Comparison of ENCODE assay signal across 2 cellular contexts in the genomic region with DNA sequence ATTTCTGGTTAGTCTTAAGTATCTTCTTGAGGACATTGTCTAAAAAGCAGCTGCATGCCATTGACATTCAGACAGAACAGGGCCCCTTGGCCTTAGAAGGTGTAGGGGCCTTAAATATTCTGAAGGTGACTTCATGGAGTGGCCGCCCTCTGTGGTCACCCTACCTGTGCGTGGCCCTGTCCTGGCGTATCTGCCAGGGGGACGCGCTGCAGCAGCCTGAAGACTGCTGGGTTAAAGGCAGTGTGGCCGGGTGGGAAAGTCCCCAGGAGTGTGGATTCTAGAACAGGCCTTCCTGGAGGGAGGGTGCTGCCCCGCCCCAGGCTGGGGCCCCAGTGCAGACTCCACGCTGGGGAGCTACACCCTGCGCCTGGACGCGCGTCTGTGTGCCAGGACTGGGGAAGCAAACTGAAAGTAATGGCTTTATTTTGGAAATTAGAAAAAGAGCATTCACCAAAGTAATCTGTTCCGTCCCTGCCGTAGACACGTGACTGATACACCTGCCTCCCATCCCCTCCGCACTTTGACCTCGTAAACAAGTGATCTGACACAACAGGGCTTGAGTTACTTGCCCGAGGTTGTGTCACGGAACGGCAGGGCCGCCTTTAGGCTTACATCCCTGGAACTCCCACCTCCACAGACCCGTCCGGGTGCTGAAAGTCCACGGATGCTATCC.
TF ChIP-seq lines count a peak whose summit lies in the region.

No MANE protein-coding gene starts in this region.

TF ChIP-seq in K562, 482 proteins besides CTCF, POLR2A, EP300 and RAD21 (continued from another document and continues in another):
- TF ChIP-seq, protein P1, sequence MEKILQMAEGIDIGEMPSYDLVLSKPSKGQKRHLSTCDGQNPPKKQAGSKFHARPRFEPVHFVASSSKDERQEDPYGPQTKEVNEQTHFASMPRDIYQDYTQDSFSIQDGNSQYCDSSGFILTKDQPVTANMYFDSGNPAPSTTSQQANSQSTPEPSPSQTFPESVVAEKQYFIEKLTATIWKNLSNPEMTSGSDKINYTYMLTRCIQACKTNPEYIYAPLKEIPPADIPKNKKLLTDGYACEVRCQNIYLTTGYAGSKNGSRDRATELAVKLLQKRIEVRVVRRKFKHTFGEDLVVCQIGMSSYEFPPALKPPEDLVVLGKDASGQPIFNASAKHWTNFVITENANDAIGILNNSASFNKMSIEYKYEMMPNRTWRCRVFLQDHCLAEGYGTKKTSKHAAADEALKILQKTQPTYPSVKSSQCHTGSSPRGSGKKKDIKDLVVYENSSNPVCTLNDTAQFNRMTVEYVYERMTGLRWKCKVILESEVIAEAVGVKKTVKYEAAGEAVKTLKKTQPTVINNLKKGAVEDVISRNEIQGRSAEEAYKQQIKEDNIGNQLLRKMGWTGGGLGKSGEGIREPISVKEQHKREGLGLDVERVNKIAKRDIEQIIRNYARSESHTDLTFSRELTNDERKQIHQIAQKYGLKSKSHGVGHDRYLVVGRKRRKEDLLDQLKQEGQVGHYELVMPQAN (IDR thresholded peaks at IDR 0.05; ENCODE audit: borderline replicate concordance) = no peak
- TF ChIP-seq, protein P2, sequence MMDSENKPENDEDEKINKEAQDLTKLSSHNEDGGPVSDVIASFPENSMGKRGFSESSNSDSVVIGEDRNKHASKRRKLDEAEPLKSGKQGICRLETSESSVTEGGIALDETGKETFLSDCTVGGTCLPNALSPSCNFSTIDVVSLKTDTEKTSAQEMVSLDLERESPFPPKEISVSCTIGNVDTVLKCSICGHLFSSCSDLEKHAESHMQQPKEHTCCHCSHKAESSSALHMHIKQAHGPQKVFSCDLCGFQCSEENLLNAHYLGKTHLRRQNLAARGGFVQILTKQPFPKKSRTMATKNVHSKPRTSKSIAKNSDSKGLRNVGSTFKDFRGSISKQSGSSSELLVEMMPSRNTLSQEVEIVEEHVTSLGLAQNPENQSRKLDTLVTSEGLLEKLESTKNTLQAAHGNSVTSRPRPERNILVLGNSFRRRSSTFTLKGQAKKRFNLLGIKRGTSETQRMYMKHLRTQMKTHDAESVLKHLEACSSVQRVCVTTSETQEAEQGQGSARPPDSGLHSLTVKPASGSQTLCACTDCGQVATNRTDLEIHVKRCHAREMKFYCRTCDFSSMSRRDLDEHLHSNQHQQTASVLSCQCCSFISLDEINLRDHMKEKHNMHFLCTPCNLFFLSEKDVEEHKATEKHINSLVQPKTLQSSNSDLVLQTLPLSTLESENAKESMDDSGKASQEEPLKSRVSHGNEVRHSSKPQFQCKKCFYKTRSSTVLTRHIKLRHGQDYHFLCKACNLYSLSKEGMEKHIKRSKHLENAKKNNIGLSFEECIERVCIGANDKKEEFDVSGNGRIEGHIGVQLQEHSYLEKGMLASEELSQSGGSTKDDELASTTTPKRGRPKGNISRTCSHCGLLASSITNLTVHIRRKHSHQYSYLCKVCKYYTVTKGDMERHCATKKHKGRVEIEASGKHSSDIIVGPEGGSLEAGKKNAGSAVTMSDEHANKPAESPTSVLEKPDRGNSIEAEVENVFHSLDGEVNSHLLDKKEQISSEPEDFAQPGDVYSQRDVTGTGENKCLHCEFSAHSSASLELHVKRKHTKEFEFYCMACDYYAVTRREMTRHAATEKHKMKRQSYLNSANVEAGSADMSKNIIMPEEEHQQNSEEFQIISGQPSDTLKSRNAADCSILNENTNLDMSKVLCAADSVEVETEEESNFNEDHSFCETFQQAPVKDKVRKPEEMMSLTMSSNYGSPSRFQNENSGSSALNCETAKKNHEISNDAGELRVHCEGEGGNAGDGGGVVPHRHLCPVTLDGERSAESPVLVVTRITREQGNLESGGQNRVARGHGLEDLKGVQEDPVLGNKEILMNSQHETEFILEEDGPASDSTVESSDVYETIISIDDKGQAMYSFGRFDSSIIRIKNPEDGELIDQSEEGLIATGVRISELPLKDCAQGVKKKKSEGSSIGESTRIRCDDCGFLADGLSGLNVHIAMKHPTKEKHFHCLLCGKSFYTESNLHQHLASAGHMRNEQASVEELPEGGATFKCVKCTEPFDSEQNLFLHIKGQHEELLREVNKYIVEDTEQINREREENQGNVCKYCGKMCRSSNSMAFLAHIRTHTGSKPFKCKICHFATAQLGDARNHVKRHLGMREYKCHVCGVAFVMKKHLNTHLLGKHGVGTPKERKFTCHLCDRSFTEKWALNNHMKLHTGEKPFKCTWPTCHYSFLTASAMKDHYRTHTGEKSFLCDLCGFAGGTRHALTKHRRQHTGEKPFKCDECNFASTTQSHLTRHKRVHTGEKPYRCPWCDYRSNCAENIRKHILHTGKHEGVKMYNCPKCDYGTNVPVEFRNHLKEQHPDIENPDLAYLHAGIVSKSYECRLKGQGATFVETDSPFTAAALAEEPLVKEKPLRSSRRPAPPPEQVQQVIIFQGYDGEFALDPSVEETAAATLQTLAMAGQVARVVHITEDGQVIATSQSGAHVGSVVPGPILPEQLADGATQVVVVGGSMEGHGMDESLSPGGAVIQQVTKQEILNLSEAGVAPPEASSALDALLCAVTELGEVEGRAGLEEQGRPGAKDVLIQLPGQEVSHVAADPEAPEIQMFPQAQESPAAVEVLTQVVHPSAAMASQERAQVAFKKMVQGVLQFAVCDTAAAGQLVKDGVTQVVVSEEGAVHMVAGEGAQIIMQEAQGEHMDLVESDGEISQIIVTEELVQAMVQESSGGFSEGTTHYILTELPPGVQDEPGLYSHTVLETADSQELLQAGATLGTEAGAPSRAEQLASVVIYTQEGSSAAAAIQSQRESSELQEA (IDR thresholded peaks at IDR 0.05; ENCODE audit: low read depth) = no peak
- no peak for TF ChIP-seq FOS (IDR thresholded peaks at IDR 0.05; ENCODE audit: extremely low read depth, insufficient read length)
- no peak for TF ChIP-seq ZNF253 (CRISPR knock-in tag; conservative IDR thresholded peaks at IDR 0.05)
- no peak for TF ChIP-seq ZNF668 (CRISPR knock-in tag; IDR thresholded peaks at IDR 0.05)
- TF ChIP-seq ZKSCAN8 (CRISPR knock-in tag; IDR thresholded peaks at IDR 0.05) = no peak
- 0 out of 2 replicates have a peak, but pooled peaks have one; percentile 15 for TF ChIP-seq GTF2F1 (IDR thresholded peaks at IDR 0.05; ENCODE audit: low read depth, low read length)
- 0 out of 4 replicates have a peak, but pooled peaks of 1 of the 2 experiments have one; percentile 27 for TF ChIP-seq HDAC1 (IDR thresholded peaks at IDR 0.05)
- peak; percentile 39; the same call in 1 of the 2 replicates for TF ChIP-seq LEF1 (IDR thresholded peaks at IDR 0.05)
- TF ChIP-seq ATF1 (CRISPR knock-in tag; IDR thresholded peaks at IDR 0.05) = no peak
- peak; percentile 26; the same call in 1 of the 2 replicates for TF ChIP-seq ATF1 (tag; IDR thresholded peaks at IDR 0.05)
- no peak for TF ChIP-seq ZNF212 (CRISPR knock-in tag; IDR thresholded peaks at IDR 0.05)
- TF ChIP-seq, protein P3, sequence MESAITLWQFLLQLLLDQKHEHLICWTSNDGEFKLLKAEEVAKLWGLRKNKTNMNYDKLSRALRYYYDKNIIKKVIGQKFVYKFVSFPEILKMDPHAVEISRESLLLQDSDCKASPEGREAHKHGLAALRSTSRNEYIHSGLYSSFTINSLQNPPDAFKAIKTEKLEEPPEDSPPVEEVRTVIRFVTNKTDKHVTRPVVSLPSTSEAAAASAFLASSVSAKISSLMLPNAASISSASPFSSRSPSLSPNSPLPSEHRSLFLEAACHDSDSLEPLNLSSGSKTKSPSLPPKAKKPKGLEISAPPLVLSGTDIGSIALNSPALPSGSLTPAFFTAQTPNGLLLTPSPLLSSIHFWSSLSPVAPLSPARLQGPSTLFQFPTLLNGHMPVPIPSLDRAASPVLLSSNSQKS (CRISPR knock-in tag; IDR thresholded peaks at IDR 0.05) = no peak

TF ChIP-seq in HepG2, 621 proteins besides CTCF, POLR2A, EP300 and RAD21 (continued from another document and continues in another):
- TF ChIP-seq, protein P4, sequence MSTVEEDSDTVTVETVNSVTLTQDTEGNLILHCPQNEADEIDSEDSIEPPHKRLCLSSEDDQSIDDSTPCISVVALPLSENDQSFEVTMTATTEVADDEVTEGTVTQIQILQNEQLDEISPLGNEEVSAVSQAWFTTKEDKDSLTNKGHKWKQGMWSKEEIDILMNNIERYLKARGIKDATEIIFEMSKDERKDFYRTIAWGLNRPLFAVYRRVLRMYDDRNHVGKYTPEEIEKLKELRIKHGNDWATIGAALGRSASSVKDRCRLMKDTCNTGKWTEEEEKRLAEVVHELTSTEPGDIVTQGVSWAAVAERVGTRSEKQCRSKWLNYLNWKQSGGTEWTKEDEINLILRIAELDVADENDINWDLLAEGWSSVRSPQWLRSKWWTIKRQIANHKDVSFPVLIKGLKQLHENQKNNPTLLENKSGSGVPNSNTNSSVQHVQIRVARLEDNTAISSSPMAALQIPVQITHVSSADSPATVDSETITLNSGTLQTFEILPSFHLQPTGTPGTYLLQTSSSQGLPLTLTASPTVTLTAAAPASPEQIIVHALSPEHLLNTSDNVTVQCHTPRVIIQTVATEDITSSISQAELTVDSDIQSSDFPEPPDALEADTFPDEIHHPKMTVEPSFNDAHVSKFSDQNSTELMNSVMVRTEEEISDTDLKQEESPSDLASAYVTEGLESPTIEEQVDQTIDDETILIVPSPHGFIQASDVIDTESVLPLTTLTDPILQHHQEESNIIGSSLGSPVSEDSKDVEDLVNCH (CRISPR knock-in tag; IDR thresholded peaks at IDR 0.05) = no peak
- TF ChIP-seq, protein P5, sequence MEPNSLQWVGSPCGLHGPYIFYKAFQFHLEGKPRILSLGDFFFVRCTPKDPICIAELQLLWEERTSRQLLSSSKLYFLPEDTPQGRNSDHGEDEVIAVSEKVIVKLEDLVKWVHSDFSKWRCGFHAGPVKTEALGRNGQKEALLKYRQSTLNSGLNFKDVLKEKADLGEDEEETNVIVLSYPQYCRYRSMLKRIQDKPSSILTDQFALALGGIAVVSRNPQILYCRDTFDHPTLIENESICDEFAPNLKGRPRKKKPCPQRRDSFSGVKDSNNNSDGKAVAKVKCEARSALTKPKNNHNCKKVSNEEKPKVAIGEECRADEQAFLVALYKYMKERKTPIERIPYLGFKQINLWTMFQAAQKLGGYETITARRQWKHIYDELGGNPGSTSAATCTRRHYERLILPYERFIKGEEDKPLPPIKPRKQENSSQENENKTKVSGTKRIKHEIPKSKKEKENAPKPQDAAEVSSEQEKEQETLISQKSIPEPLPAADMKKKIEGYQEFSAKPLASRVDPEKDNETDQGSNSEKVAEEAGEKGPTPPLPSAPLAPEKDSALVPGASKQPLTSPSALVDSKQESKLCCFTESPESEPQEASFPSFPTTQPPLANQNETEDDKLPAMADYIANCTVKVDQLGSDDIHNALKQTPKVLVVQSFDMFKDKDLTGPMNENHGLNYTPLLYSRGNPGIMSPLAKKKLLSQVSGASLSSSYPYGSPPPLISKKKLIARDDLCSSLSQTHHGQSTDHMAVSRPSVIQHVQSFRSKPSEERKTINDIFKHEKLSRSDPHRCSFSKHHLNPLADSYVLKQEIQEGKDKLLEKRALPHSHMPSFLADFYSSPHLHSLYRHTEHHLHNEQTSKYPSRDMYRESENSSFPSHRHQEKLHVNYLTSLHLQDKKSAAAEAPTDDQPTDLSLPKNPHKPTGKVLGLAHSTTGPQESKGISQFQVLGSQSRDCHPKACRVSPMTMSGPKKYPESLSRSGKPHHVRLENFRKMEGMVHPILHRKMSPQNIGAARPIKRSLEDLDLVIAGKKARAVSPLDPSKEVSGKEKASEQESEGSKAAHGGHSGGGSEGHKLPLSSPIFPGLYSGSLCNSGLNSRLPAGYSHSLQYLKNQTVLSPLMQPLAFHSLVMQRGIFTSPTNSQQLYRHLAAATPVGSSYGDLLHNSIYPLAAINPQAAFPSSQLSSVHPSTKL (CRISPR knock-in tag; IDR thresholded peaks at IDR 0.05) = peak; percentile 67
- TF ChIP-seq ZNF678 (CRISPR knock-in tag; IDR thresholded peaks at IDR 0.05) (no peak), HNRNPLL (IDR thresholded peaks at IDR 0.05; ENCODE audit: low read depth, low read length, poor library complexity, severe bottlenecking) (peak; percentile 36), POLR2AphosphoS5 (IDR thresholded peaks at IDR 0.05; ENCODE audit: low read depth, low read length) (peak; percentile 59), HNF4G (IDR thresholded peaks at IDR 0.05; ENCODE audit: borderline replicate concordance, low read depth, low read length) (peak; percentile 87), HNF4G (CRISPR knock-in tag; IDR thresholded peaks at IDR 0.05; ENCODE audit: borderline replicate concordance, low read depth) (peak; percentile 69; the same call in 1 of the 2 replicates), KAT2B (IDR thresholded peaks at IDR 0.05; ENCODE audit: borderline replicate concordance, low read depth, low read length) (no peak), PHF21A (CRISPR knock-in tag; IDR thresholded peaks at IDR 0.05) (peak; percentile 87), AHR (CRISPR knock-in tag; IDR thresholded peaks at IDR 0.05) (peak; percentile 35; the same call in 1 of the 2 replicates), ZNF652 (CRISPR knock-in tag; IDR thresholded peaks at IDR 0.05; ENCODE audit: borderline replicate concordance, low read depth) (no peak), CREM (IDR thresholded peaks at IDR 0.05) (peak; percentile 68; the same call in 1 of the 2 replicates), CREM (CRISPR knock-in tag; IDR thresholded peaks at IDR 0.05) (no peak), ZNF317 (CRISPR knock-in tag; IDR thresholded peaks at IDR 0.05) (no peak), ZFP37 (CRISPR knock-in tag; IDR thresholded peaks at IDR 0.05; ENCODE audit: borderline replicate concordance) (0 out of 2 replicates have a peak, but pooled peaks have one; percentile 21), MLLT10 (CRISPR knock-in tag; IDR thresholded peaks at IDR 0.05) (no peak), ZZZ3 (CRISPR knock-in tag; IDR thresholded peaks at IDR 0.05; ENCODE audit: borderline replicate concordance) (no peak), ZNF619 (CRISPR knock-in tag; IDR thresholded peaks at IDR 0.05) (peak; percentile 82), GATA4 (IDR thresholded peaks at IDR 0.05; ENCODE audit: borderline replicate concordance, low read depth) (no peak), SOX5 (CRISPR knock-in tag; IDR thresholded peaks at IDR 0.05; ENCODE audit: borderline replicate concordance) (peak; percentile 53; the same call in 1 of the 2 replicates)
- TF ChIP-seq, protein P6, sequence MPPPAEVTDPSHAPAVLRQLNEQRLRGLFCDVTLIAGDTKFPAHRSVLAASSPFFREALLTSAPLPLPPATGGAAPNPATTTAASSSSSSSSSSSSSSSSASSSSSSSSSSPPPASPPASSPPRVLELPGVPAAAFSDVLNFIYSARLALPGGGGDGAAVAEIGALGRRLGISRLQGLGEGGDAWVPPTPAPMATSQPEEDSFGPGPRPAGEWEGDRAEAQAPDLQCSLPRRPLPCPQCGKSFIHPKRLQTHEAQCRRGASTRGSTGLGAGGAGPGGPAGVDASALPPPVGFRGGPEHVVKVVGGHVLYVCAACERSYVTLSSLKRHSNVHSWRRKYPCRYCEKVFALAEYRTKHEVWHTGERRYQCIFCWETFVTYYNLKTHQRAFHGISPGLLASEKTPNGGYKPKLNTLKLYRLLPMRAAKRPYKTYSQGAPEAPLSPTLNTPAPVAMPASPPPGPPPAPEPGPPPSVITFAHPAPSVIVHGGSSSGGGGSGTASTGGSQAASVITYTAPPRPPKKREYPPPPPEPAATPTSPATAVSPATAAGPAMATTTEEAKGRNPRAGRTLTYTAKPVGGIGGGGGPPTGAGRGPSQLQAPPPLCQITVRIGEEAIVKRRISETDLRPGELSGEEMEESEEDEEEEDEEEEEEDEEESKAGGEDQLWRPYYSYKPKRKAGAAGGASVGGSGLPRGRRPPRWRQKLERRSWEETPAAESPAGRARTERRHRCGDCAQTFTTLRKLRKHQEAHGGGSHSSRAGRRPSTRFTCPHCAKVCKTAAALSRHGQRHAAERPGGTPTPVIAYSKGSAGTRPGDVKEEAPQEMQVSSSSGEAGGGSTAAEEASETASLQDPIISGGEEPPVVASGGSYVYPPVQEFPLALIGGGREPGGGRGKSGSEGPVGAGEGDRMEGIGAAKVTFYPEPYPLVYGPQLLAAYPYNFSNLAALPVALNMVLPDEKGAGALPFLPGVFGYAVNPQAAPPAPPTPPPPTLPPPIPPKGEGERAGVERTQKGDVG (CRISPR knock-in tag; IDR thresholded peaks at IDR 0.05; ENCODE audit: borderline replicate concordance) = 0 out of 2 replicates have a peak, but pooled peaks have one; percentile 23
